ENCODE assay signal across 7 cellular contexts in genomic region chr4:118265312-118266144, GRCh38.
DNase-seq lines count a peak whose midpoint lies in the region; ATAC-seq and TF ChIP-seq lines count a peak whose summit lies in the region.

No MANE protein-coding gene starts in this region.

- H3K4me3 ChIP-seq in fibroblast of pulmonary artery (replicated peaks; ENCODE audit: low read depth, low read length): peak overlapping the region; percentile 41

- POLR2A ChIA-PET in activated B cell treated with CpG ODN at 0.5 μM for 24 hours (lab: Charles Lee): no interaction called here

- H3K27me3 Mint-ChIP-seq in activated B cell treated with CpG ODN at 0.5 μM for 24 hours: peaks cover 34% of the 10 kb centered on the region
- H3K27me3 Mint-ChIP-seq in progenitor cell of endocrine pancreas: peaks cover 1% of the 10 kb centered on the region

- H3K27ac Mint-ChIP-seq in activated B cell treated with CpG ODN at 0.5 μM for 24 hours: no peak overlapping the region
- H3K27ac Mint-ChIP-seq in progenitor cell of endocrine pancreas: no peak overlapping the region

- H3K36me3 Mint-ChIP-seq in activated B cell treated with CpG ODN at 0.5 μM for 24 hours (ENCODE audit: low read depth) (no peaks in the 10 kb centered on the region), progenitor cell of endocrine pancreas (ENCODE audit: insufficient read depth) (no peaks in the 10 kb centered on the region)

- DNase-seq in activated B cell treated with CpG ODN at 0.5 μM for 24 hours (no peak), fibroblast of pulmonary artery (ENCODE audit: low read depth) (peak; percentile 10), progenitor cell of endocrine pancreas (ENCODE audit: low spot score, unreplicated experiment) (no peak), NCI-H2196 treated with DMSO at 0.1 percent for 48 hours (lab: John Stamatoyannopoulos, UW; ENCODE audit: unreplicated experiment) (no peak), MV-4-11 (lab: John Stamatoyannopoulos, UW) (no peak)

- H3K9me3 Mint-ChIP-seq in activated B cell treated with CpG ODN at 0.5 μM for 24 hours (no peaks in the 10 kb centered on the region), progenitor cell of endocrine pancreas (ENCODE audit: low read depth) (peaks cover 6% of the 10 kb centered on the region)

- CTCF ChIA-PET in activated B cell treated with CpG ODN at 0.5 μM for 24 hours (lab: Charles Lee): no interaction called here

- intact Hi-C loops in activated B cell treated with CpG ODN at 0.5 μM for 24 hours (cut with micrococcal nuclease): no loop called here

- H3K4me1 Mint-ChIP-seq in activated B cell treated with CpG ODN at 0.5 μM for 24 hours (peaks cover under 1% of the 10 kb centered on the region), progenitor cell of endocrine pancreas (ENCODE audit: low read depth) (no peaks in the 10 kb centered on the region)

- H3K4me3 Mint-ChIP-seq in activated B cell treated with CpG ODN at 0.5 μM for 24 hours (peak overlapping the region; percentile 59), progenitor cell of endocrine pancreas (ENCODE audit: low read depth) (peak overlapping the region; percentile 56)

- no peak for TF ChIP-seq CTCF in activated B cell treated with CpG ODN at 0.5 μM for 24 hours (IDR thresholded peaks at IDR 0.05)
- TF ChIP-seq CTCF in fibroblast of pulmonary artery (IDR thresholded peaks at IDR 0.05; ENCODE audit: low read length, missing control alignments): no peak
- TF ChIP-seq CTCF in progenitor cell of endocrine pancreas (IDR thresholded peaks at IDR 0.05; ENCODE audit: unreplicated experiment): no peak

- ATAC-seq in GM21786 (IDR thresholded peaks at IDR 0.05; ENCODE audit: unreplicated experiment) (peak; percentile 42), activated B cell treated with CpG ODN at 0.5 μM for 24 hours (ENCODE audit: low read depth) (peak; percentile 31), GM21528 (IDR thresholded peaks at IDR 0.05; ENCODE audit: low FRiP score, unreplicated experiment) (no peak)
